25 cellular contexts compared by ENCODE assay signal in genomic region chr5:96991708-96992107, GRCh38. TPM values are rescaled to one million over a fixed set of nuclear protein-coding genes. Genes with fewer than 3 reads are reported as not detected.
DNase-seq lines count a peak whose midpoint lies in the region; ATAC-seq, FAIRE-seq and TF ChIP-seq lines count a peak whose summit lies in the region.
"Had no signal": no experiment of that assay in that cellular context is flagged by ENCODE, and none has a peak within 500 bp of the region (broad histone marks: within the 10 kb centered on the region; RNA-seq: fewer than 3 reads in every experiment).

No MANE protein-coding gene starts in this region.

- no peak for ATAC-seq in activated T-cell treated with anti-CD3 and anti-CD28 coated beads, Interleukin-2, amount 50 U/mL, for 4 hours
- no peak for ATAC-seq in central memory CD8-positive, alpha-beta T cell (replicated peaks; ENCODE audit: extremely low read depth, poor library complexity, severe bottlenecking)
- no peak for ATAC-seq in stimulated activated memory B cell treated with anti-CD40 and anti-IgM and Interleukin-4, amounts not matched to agents 10 μg/mL and 1 μg/mL and 100 μg/mL, for 72 hours
- ATAC-seq in GM19035 (IDR thresholded peaks at IDR 0.05; ENCODE audit: unreplicated experiment) = no peak
- no peak for ATAC-seq in psoas muscle
- ATAC-seq: GM12878, HepG2, K562 had no signal

- H3K36me3 ChIP-seq in psoas muscle (ENCODE audit: insufficient read depth in 1 of 2, low read depth in 1 of 2) = peaks cover 0 to 73% of the 10 kb centered on the region in 2 donors

- no peaks in the 10 kb centered on the region for H3K27me3 ChIP-seq in psoas muscle (ENCODE audit: insufficient read depth in 3 of 3, low read length in 2 of 3)
- H3K27me3 ChIP-seq: BE2C, MG63 had no signal

- peaks cover 44% of the 10 kb centered on the region for H3K4me1 Mint-ChIP-seq in activated T-cell treated with anti-CD3 and anti-CD28 coated beads, Interleukin-2, amount 50 U/mL, for 24 hours (ENCODE audit: low read depth)
- H3K4me1 Mint-ChIP-seq in activated T-cell treated with anti-CD3 and anti-CD28 coated beads, Interleukin-2, amount 50 U/mL, for 4 hours (ENCODE audit: low read depth) = peaks cover 38% of the 10 kb centered on the region
- peaks cover 22% of the 10 kb centered on the region for H3K4me1 Mint-ChIP-seq in central memory CD8-positive, alpha-beta T cell
- no peaks in the 10 kb centered on the region for H3K4me1 Mint-ChIP-seq in stimulated activated memory B cell treated with anti-CD40 and anti-IgM and Interleukin-4, amounts not matched to agents 10 μg/mL and 1 μg/mL and 100 μg/mL, for 72 hours

- DNase-seq in activated T-cell treated with anti-CD3 and anti-CD28 coated beads, Interleukin-2, amount 50 U/mL, for 24 hours = no peak
- no peak for DNase-seq in activated T-cell treated with anti-CD3 and anti-CD28 coated beads, Interleukin-2, amount 50 U/mL, for 4 hours
- no peak for DNase-seq in GM19239 (ENCODE audit: insufficient read length, low spot score)
- no peak for DNase-seq in central memory CD8-positive, alpha-beta T cell (ENCODE audit: low spot score in 2 of 2)
- no peak for DNase-seq in psoas muscle
- DNase-seq: BE2C; CD4-positive, CD25-positive, alpha-beta regulatory T cell; DND-41; GM23248; H9; MG63; NCI-H1048; NCI-H1417 treated with DMSO at 0.1 percent for 48 hours; NCI-H187; NCI-H2107; PC-9; RPMI8226; SHP77 treated with DMSO at 0.1 percent for 48 hours had no signal

- FAIRE-seq in GM19239 (lab: Jason Lieb, UNC) = peak; percentile 56
- FAIRE-seq: GM12878, HepG2, K562 had no signal

- intact Hi-C loops in psoas muscle (cut with DNase I) = loop anchor here in 1 of 2 donors (10.0 kb wide), 1 partner anchor 237 kb away; no protein-coding TSS in a partner anchor

- H3K27ac Mint-ChIP-seq in activated T-cell treated with anti-CD3 and anti-CD28 coated beads, Interleukin-2, amount 50 U/mL, for 24 hours = peak overlapping the region; percentile 23
- H3K27ac Mint-ChIP-seq in central memory CD8-positive, alpha-beta T cell (ENCODE audit: low read depth) = peak overlapping the region; percentile 29
- peak overlapping the region; percentile 46 for H3K27ac Mint-ChIP-seq in stimulated activated memory B cell treated with anti-CD40 and anti-IgM and Interleukin-4, amounts not matched to agents 10 μg/mL and 1 μg/mL and 100 μg/mL, for 72 hours
- H3K27ac Mint-ChIP-seq: H9 had no signal

- H3K4me3 ChIP-seq in psoas muscle = no peak overlapping the region
- H3K4me3 ChIP-seq: GM12878, GM23248, K562, MG63, PC-9, SK-N-MC had no signal

- TF ChIP-seq CTCF in psoas muscle (IDR thresholded peaks at IDR 0.05) = no peak

- H3K27ac ChIP-seq in psoas muscle = no peak overlapping the region
- H3K27ac ChIP-seq: GM23248, HL-60, PC-9, SK-N-MC had no signal

- H3K4me3 Mint-ChIP-seq in activated T-cell treated with anti-CD3 and anti-CD28 coated beads, Interleukin-2, amount 50 U/mL, for 24 hours = no peak overlapping the region
- H3K4me3 Mint-ChIP-seq in activated T-cell treated with anti-CD3 and anti-CD28 coated beads, Interleukin-2, amount 50 U/mL, for 4 hours = no peak overlapping the region
- H3K4me3 Mint-ChIP-seq in central memory CD8-positive, alpha-beta T cell = no peak overlapping the region
- H3K4me3 Mint-ChIP-seq in stimulated activated memory B cell treated with anti-CD40 and anti-IgM and Interleukin-4, amounts not matched to agents 10 μg/mL and 1 μg/mL and 100 μg/mL, for 72 hours = no peak overlapping the region
- H3K4me3 Mint-ChIP-seq: CD4-positive, CD25-positive, alpha-beta regulatory T cell; H9 had no signal

- no peaks in the 10 kb centered on the region for H3K9me3 Mint-ChIP-seq in activated T-cell treated with anti-CD3 and anti-CD28 coated beads, Interleukin-2, amount 50 U/mL, for 24 hours
- H3K9me3 Mint-ChIP-seq in activated T-cell treated with anti-CD3 and anti-CD28 coated beads, Interleukin-2, amount 50 U/mL, for 4 hours = no peaks in the 10 kb centered on the region
- no peaks in the 10 kb centered on the region for H3K9me3 Mint-ChIP-seq in central memory CD8-positive, alpha-beta T cell
- H3K9me3 Mint-ChIP-seq in stimulated activated memory B cell treated with anti-CD40 and anti-IgM and Interleukin-4, amounts not matched to agents 10 μg/mL and 1 μg/mL and 100 μg/mL, for 72 hours = no peaks in the 10 kb centered on the region
- H3K9me3 Mint-ChIP-seq: H9 had no signal

- peaks cover 85% of the 10 kb centered on the region for H3K36me3 Mint-ChIP-seq in activated T-cell treated with anti-CD3 and anti-CD28 coated beads, Interleukin-2, amount 50 U/mL, for 24 hours (ENCODE audit: low read depth)
- H3K36me3 Mint-ChIP-seq in activated T-cell treated with anti-CD3 and anti-CD28 coated beads, Interleukin-2, amount 50 U/mL, for 4 hours (ENCODE audit: insufficient read depth) = peaks cover 43% of the 10 kb centered on the region
- H3K36me3 Mint-ChIP-seq in central memory CD8-positive, alpha-beta T cell (ENCODE audit: insufficient read depth) = peaks cover 54% of the 10 kb centered on the region
- peaks cover 62% of the 10 kb centered on the region for H3K36me3 Mint-ChIP-seq in stimulated activated memory B cell treated with anti-CD40 and anti-IgM and Interleukin-4, amounts not matched to agents 10 μg/mL and 1 μg/mL and 100 μg/mL, for 72 hours

- no peaks in the 10 kb centered on the region for H3K27me3 Mint-ChIP-seq in activated T-cell treated with anti-CD3 and anti-CD28 coated beads, Interleukin-2, amount 50 U/mL, for 24 hours
- H3K27me3 Mint-ChIP-seq in activated T-cell treated with anti-CD3 and anti-CD28 coated beads, Interleukin-2, amount 50 U/mL, for 4 hours (ENCODE audit: low read depth) = no peaks in the 10 kb centered on the region
- no peaks in the 10 kb centered on the region for H3K27me3 Mint-ChIP-seq in central memory CD8-positive, alpha-beta T cell
- H3K27me3 Mint-ChIP-seq in stimulated activated memory B cell treated with anti-CD40 and anti-IgM and Interleukin-4, amounts not matched to agents 10 μg/mL and 1 μg/mL and 100 μg/mL, for 72 hours = no peaks in the 10 kb centered on the region
- H3K27me3 Mint-ChIP-seq: CD4-positive, CD25-positive, alpha-beta regulatory T cell had no signal

- no peaks in the 10 kb centered on the region for H3K4me1 ChIP-seq in psoas muscle
- H3K4me1 ChIP-seq: BE2C had no signal

- H3K9me3 ChIP-seq in psoas muscle = no peaks in the 10 kb centered on the region
- H3K9me3 ChIP-seq: BE2C, MG63 had no signal

RNA-seq across cellular contexts. Expression of gene LNPEP, which starts 55.8 kb away (rescaled TPM):
- total RNA-seq in activated T-cell treated with anti-CD3 and anti-CD28 coated beads, Interleukin-2, amount 50 U/mL, for 4 hours = 10 to 100 TPM; 20.3 to 22.9 (median 20.6) TPM
- 10 to 100 TPM; 30.4 to 62.8 (median 45.4) TPM for total RNA-seq in psoas muscle
- 10 to 100 TPM in 1 of 3 donors, 1 to 10 TPM in 2; 4.1 to 12.4 (median 4.3) TPM for polyA plus RNA-seq in psoas muscle
